Comparison of ENCODE assay signal across 19 cellular contexts in the genomic region with DNA sequence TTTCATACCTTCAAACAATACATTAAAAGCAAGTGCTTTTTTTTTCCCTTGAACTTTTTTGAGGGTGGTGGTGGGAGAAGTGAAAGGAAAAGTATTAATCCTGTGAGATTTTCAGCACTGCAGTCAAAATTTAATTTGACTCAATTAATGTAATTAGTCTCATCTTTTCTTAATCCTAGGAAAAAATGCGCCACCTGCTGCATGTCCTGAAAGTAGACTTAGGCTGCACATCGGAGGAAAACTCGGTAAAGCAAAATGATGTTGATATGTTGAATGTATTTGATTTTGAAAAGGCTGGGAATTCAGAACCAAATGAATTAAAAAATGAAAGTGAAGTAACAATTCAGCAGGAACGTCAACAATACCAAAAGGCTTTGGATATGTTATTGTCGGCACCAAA. TPM values are rescaled to one million over a fixed set of nuclear protein-coding genes. Genes with fewer than 3 reads are reported as not detected.
A peak's percentile ranks its signal among the peaks of the same experiment; 100 is the strongest.
DNase-seq lines count a peak whose midpoint lies in the region; ATAC-seq and TF ChIP-seq lines count a peak whose summit lies in the region.
"Had no signal": no experiment of that assay in that cellular context is flagged by ENCODE, and none has a peak within 500 bp of the region (broad histone marks: within the 10 kb centered on the region; RNA-seq: fewer than 3 reads in every experiment).

No MANE protein-coding gene starts in this region.

- H3K79me2 ChIP-seq in Loucy (ENCODE audit: insufficient read depth, low read length) (no peaks in the 10 kb centered on the region), hepatocyte (no peaks in the 10 kb centered on the region)

- H2AFZ ChIP-seq in Loucy (ENCODE audit: low read length) (no peak overlapping the region), hepatocyte (no peak overlapping the region)

- no peaks in the 10 kb centered on the region for H3K9me3 ChIP-seq in Loucy (ENCODE audit: insufficient read depth, low read depth, low read length)
- H3K9me3 ChIP-seq in hepatocyte (ENCODE audit: low read depth): no peaks in the 10 kb centered on the region
- H3K9me3 ChIP-seq: psoas muscle, uterus had no signal

- TF ChIP-seq CTCF in AG09309 (IDR thresholded peaks at IDR 0.05; ENCODE audit: control insufficient read depth, insufficient read depth, low read depth, low read length, missing control alignments) (peak; percentile 39), Loucy (conservative IDR thresholded peaks at IDR 0.05; ENCODE audit: low read length) (peak; percentile 32), astrocyte of the spinal cord (IDR thresholded peaks at IDR 0.05; ENCODE audit: low read depth, low read length) (peak; percentile 40), hepatocyte (IDR thresholded peaks at IDR 0.05; ENCODE audit: poor library complexity) (peak; percentile 29)

- H3K27ac ChIP-seq in hepatocyte: no peak overlapping the region
- H3K27ac ChIP-seq: coronary artery, psoas muscle, uterus had no signal

- 97% methylated on average over 5 of the region's 5 CpGs for WGBS in hepatocyte (ENCODE audit: low lambda C conversion rate, missing lambda C conversion rate)

- in situ Hi-C loops in astrocyte of the spinal cord (cut with HindIII; ENCODE audit: low sequenced_read_pairs): no loop called here

- no peaks in the 10 kb centered on the region for H3F3A ChIP-seq in Loucy (ENCODE audit: low read depth)

- H3K4me3 ChIP-seq in AG09309 (ENCODE audit: control insufficient read depth, low read depth, low read length) (no peak overlapping the region), Loucy (ENCODE audit: low read length, poor library complexity, severe bottlenecking) (no peak overlapping the region), astrocyte of the spinal cord (ENCODE audit: low read depth, low read length) (no peak overlapping the region), hepatocyte (no peak overlapping the region)
- H3K4me3 ChIP-seq: coronary artery, psoas muscle, uterus had no signal

- H3K4me1 ChIP-seq in Loucy (ENCODE audit: insufficient read depth, low read length, poor library complexity, severe bottlenecking): no peaks in the 10 kb centered on the region
- H3K4me1 ChIP-seq in hepatocyte (ENCODE audit: insufficient read depth): no peaks in the 10 kb centered on the region
- H3K4me1 ChIP-seq: psoas muscle, uterus had no signal

- H3K36me3 ChIP-seq in Loucy (ENCODE audit: insufficient read depth, low read length) (no peaks in the 10 kb centered on the region), hepatocyte (replicated peaks; ENCODE audit: insufficient read depth, low read depth) (no peaks in the 10 kb centered on the region)
- H3K36me3 ChIP-seq: uterus had no signal

- no peak overlapping the region for H3K9ac ChIP-seq in Loucy (ENCODE audit: low read depth, low read length, poor library complexity, severe bottlenecking)

- H3K27me3 ChIP-seq in Loucy (ENCODE audit: insufficient read depth, low read length, poor library complexity, severe bottlenecking) (no peaks in the 10 kb centered on the region), hepatocyte (no peaks in the 10 kb centered on the region)
- H3K27me3 ChIP-seq: uterus had no signal

- H3K9me2 ChIP-seq in Loucy (replicated peaks; ENCODE audit: low read depth, low read length): no peaks in the 10 kb centered on the region
- no peaks in the 10 kb centered on the region for H3K9me2 ChIP-seq in hepatocyte (replicated peaks; ENCODE audit: insufficient read depth)

- no peak overlapping the region for H3K4me2 ChIP-seq in Loucy (ENCODE audit: low read depth, low read length, poor library complexity, severe bottlenecking)
- no peak overlapping the region for H3K4me2 ChIP-seq in hepatocyte

- ATAC-seq in left lobe of liver (no peak), GM21529 (IDR thresholded peaks at IDR 0.05; ENCODE audit: unreplicated experiment) (no peak)
- ATAC-seq: psoas muscle; stimulated activated memory B cell treated with anti-CD40 and anti-IgM and Interleukin-4, amounts not matched to agents 10 μg/mL and 1 μg/mL and 100 μg/mL, for 72 hours had no signal

- no peaks in the 10 kb centered on the region for H4K20me1 ChIP-seq in Loucy (ENCODE audit: insufficient read depth, low read length, poor library complexity, severe bottlenecking)
- H4K20me1 ChIP-seq in hepatocyte (ENCODE audit: insufficient read depth, poor library complexity, severe bottlenecking): no peaks in the 10 kb centered on the region

- DNase-seq in AG09309 (ENCODE audit: low read depth): no peak
- DNase-seq in astrocyte of the spinal cord (ENCODE audit: low read depth, low spot score): no peak
- no peak for DNase-seq in hepatocyte (ENCODE audit: low spot score)
- DNase-seq in left lobe of liver (ENCODE audit: low spot score): no peak
- DNase-seq in COLO829 (ENCODE audit: low spot score): no peak
- DNase-seq in NCI-H2081 (lab: John Stamatoyannopoulos, UW): no peak
- DNase-seq: activated CD4-positive, CD25-positive, alpha-beta regulatory T cell; AML-193; EL; Kasumi-1; NCI-H2081 treated with DMSO at 0.1 percent for 48 hours; psoas muscle; stimulated activated CD4-positive, alpha-beta T cell treated with anti-CD3 and anti-CD28 coated beads, Interleukin-4, amount 100 ng/mL, for 4 hours; SW 1271; uterus had no signal

RNA-seq across cellular contexts. Expression of a gene that starts 52.2 kb away (rescaled TPM):
- total RNA-seq in hepatocyte: 18.7 and 27.9 TPM in 2 replicates
- polyA plus RNA-seq in hepatocyte: 9.8 and 11.8 TPM in 2 replicates
- total RNA-seq in left lobe of liver: 3.2 TPM
